2 cellular contexts compared by ENCODE assay signal in genomic region chr20:47024461-47024937, GRCh38.
TF ChIP-seq lines count a peak whose summit lies in the region.

No MANE protein-coding gene starts in this region.

TF ChIP-seq in IMR-90, 13 proteins besides CTCF, POLR2A, EP300 and RAD21:
- TF ChIP-seq USF2 (IDR thresholded peaks at IDR 0.05; ENCODE audit: low read depth, low read length) = no peak
- no peak for TF ChIP-seq MAFK (IDR thresholded peaks at IDR 0.05; ENCODE audit: low read depth, low read length)
- no peak for TF ChIP-seq FOS (IDR thresholded peaks at IDR 0.05; ENCODE audit: low read depth, low read length)

TF ChIP-seq in H1, 55 proteins besides CTCF, POLR2A, EP300 and RAD21:
- TF ChIP-seq TAF1 (IDR thresholded peaks at IDR 0.05; ENCODE audit: low read depth, low read length) (no peak), TCF12 (IDR thresholded peaks at IDR 0.05; ENCODE audit: low read depth, low read length) (no peak), NRF1 (IDR thresholded peaks at IDR 0.05; ENCODE audit: low read depth, low read length) (no peak), RNF2 (IDR thresholded peaks at IDR 0.05; ENCODE audit: borderline replicate concordance, low read depth, low read length, missing control alignments, poor library complexity, severe bottlenecking) (no peak), KDM1A (IDR thresholded peaks at IDR 0.05; ENCODE audit: borderline replicate concordance, low read length) (no peak), ATF2 (IDR thresholded peaks at IDR 0.05; ENCODE audit: low read length) (no peak), BACH1 (IDR thresholded peaks at IDR 0.05; ENCODE audit: low read length) (no peak), TAF7 (optimal IDR thresholded peaks at IDR 0.05; ENCODE audit: borderline replicate concordance, low read depth, low read length) (no peak), POU5F1 (IDR thresholded peaks at IDR 0.05; ENCODE audit: low read depth, low read length) (no peak), SIX5 (IDR thresholded peaks at IDR 0.05; ENCODE audit: low read depth, low read length) (no peak)
